In the genomic region with DNA sequence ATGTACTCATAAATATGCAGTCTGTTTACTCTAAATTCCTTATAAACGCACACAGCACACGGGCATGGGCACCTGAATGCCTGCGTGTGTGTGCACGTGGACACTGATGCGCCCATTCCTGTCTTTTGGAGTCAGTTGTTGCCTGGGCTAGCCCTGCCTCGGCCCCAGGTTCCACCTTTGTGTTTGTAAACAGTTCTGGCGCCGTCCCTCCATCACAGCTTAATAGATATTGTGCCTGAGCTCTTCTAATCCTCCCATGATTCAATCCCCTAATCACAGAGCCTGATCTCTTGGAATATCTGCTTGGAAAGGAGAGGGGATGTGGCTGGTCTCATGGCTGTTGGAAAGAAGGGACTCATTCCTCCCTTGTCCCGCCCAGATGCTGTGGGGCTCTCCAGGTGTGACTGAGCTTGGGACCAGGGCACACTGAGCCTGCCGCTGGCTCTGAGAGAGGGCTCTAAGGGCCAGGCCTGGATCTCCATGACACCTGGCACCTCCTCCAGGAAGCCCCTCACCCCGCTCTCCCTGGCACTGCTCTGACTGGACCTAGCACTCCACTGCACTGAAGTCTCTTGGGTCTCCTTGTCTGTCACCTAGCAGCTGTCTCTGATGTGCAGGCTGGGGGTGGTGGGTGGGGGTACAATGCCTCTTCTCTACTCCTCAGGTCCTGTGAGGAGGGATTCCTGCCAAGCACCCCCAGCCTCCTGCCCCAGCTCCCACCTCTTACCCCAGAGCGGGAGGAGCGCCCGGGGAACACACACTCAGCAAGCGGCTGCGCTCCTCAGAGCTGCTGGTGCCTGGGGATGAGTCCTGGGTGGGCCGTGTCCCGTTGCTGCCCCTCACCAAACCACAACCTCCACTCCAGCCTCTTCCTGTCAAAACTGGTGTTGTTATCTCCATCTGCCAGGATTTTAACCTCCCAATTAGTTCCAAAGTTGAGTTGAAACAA, we compare ENCODE assay signal across 29 cellular contexts.
"Had no signal": no experiment of that assay in that cellular context is flagged by ENCODE, and none has a peak within 500 bp of the region (broad histone marks: within the 10 kb centered on the region; RNA-seq: fewer than 3 reads in every experiment).

No MANE protein-coding gene starts in this region.

- H2AFZ ChIP-seq: parathyroid adenoma had no signal

- H3K27ac Mint-ChIP-seq: activated B cell treated with CpG ODN at 0.5 μM for 24 hours; activated CD8-positive, alpha-beta memory T cell treated with anti-CD3 and anti-CD28 coated beads, Interleukin-2, amount 10 ng/mL, durations not matched to agents 7 days and 5 days; activated CD8-positive, alpha-beta T cell treated with anti-CD3 and anti-CD28 coated beads, Interleukin-2, amount 10 ng/mL, durations not matched to agents 7 days and 5 days; activated naive CD8-positive, alpha-beta T cell; activated T-cell treated with anti-CD3 and anti-CD28 coated beads, Interleukin-2, amount 50 U/mL, for 72 hours; stimulated activated naive B cell treated with anti-CD40 and anti-IgM and Interleukin-4, amounts not matched to agents 10 μg/mL and 1 μg/mL and 100 μg/mL, for 72 hours; T-helper 17 cell had no signal

- H3K27ac ChIP-seq: body of pancreas, coronary artery, dorsolateral prefrontal cortex, parathyroid adenoma, skin epidermis, stomach, tibial artery had no signal

- H3K4me1 Mint-ChIP-seq: activated B cell treated with CpG ODN at 0.5 μM for 24 hours; activated CD8-positive, alpha-beta memory T cell treated with anti-CD3 and anti-CD28 coated beads, Interleukin-2, amount 10 ng/mL, durations not matched to agents 7 days and 5 days; naive thymus-derived CD4-positive, alpha-beta T cell; stimulated activated naive B cell treated with anti-CD40 and anti-IgM and Interleukin-4, amounts not matched to agents 10 μg/mL and 1 μg/mL and 100 μg/mL, for 72 hours had no signal

- H3K9me3 Mint-ChIP-seq: activated T-cell treated with anti-CD3 and anti-CD28 coated beads, Interleukin-2, amount 50 U/mL, for 72 hours had no signal

- H3K4me3 ChIP-seq: body of pancreas, coronary artery, dorsolateral prefrontal cortex, gastroesophageal sphincter, skin epidermis, stomach, tibial artery had no signal

- H3K4me3 Mint-ChIP-seq: activated B cell treated with CpG ODN at 0.5 μM for 24 hours; activated CD8-positive, alpha-beta memory T cell treated with anti-CD3 and anti-CD28 coated beads, Interleukin-2, amount 10 ng/mL, durations not matched to agents 7 days and 5 days; activated CD8-positive, alpha-beta T cell treated with anti-CD3 and anti-CD28 coated beads, Interleukin-2, amount 10 ng/mL, durations not matched to agents 7 days and 5 days; activated naive CD8-positive, alpha-beta T cell; activated T-cell treated with anti-CD3 and anti-CD28 coated beads, Interleukin-2, amount 50 U/mL, for 72 hours; naive thymus-derived CD4-positive, alpha-beta T cell; neural crest cell; stimulated activated naive B cell treated with anti-CD40 and anti-IgM and Interleukin-4, amounts not matched to agents 10 μg/mL and 1 μg/mL and 100 μg/mL, for 72 hours; T-helper 17 cell had no signal

- H3K27me3 ChIP-seq: body of pancreas had no signal

- H3K36me3 Mint-ChIP-seq: activated CD8-positive, alpha-beta memory T cell treated with anti-CD3 and anti-CD28 coated beads, Interleukin-2, amount 10 ng/mL, durations not matched to agents 7 days and 5 days; activated naive CD8-positive, alpha-beta T cell; naive thymus-derived CD4-positive, alpha-beta T cell; stimulated activated naive B cell treated with anti-CD40 and anti-IgM and Interleukin-4, amounts not matched to agents 10 μg/mL and 1 μg/mL and 100 μg/mL, for 72 hours had no signal

- H3K4me1 ChIP-seq: parathyroid adenoma had no signal

- DNase-seq: activated B cell treated with CpG ODN at 0.5 μM for 24 hours; activated CD4-positive, alpha-beta T cell treated with anti-CD3 and anti-CD28 coated beads, Interleukin-2, amount 50 U/mL, for 1 hour; activated CD8-positive, alpha-beta memory T cell treated with anti-CD3 and anti-CD28 coated beads, Interleukin-2, amount 10 ng/mL, durations not matched to agents 7 days and 5 days; activated CD8-positive, alpha-beta T cell treated with anti-CD3 and anti-CD28 coated beads, Interleukin-2, amount 10 ng/mL, durations not matched to agents 7 days and 5 days; activated naive CD4-positive, alpha-beta T cell treated with Interleukin-2 at 50 U/mL for 16 hours; activated T-cell treated with anti-CD3 and anti-CD28 coated beads for 4 hours; activated T-cell treated with anti-CD3 and anti-CD28 coated beads, Interleukin-2, amount 50 U/mL, for 72 hours; anterior cingulate cortex; body of pancreas; effector memory CD4-positive, alpha-beta T cell; head of caudate nucleus; hippocampal formation; left colon; mammary epithelial cell; naive thymus-derived CD4-positive, alpha-beta T cell; occipital lobe; stimulated activated CD4-positive, alpha-beta T cell treated with anti-CD3 and anti-CD28 coated beads, Interleukin-4, amount 100 ng/mL, for 4 hours; stimulated activated CD8-positive, alpha-beta memory T cell treated with anti-CD3 and anti-CD28 coated beads, Interleukin-4, amount 100 ng/mL, for 48 hours; stimulated activated naive B cell treated with anti-CD40 and anti-IgM and Interleukin-4, amounts not matched to agents 10 μg/mL and 1 μg/mL and 100 μg/mL, for 72 hours; stomach; T-helper 17 cell; tibial artery had no signal

- H3K9me3 ChIP-seq: body of pancreas, gastroesophageal sphincter, stomach, tibial artery had no signal

- H3K9ac ChIP-seq: parathyroid adenoma had no signal

- H3K36me3 ChIP-seq: gastroesophageal sphincter, stomach, tibial artery had no signal
